ENCODE assay signal across 1 cellular context in genomic region chr12:121399391-121400331, GRCh38.
TF ChIP-seq lines count a peak whose summit lies in the region.

A gene with protein sequence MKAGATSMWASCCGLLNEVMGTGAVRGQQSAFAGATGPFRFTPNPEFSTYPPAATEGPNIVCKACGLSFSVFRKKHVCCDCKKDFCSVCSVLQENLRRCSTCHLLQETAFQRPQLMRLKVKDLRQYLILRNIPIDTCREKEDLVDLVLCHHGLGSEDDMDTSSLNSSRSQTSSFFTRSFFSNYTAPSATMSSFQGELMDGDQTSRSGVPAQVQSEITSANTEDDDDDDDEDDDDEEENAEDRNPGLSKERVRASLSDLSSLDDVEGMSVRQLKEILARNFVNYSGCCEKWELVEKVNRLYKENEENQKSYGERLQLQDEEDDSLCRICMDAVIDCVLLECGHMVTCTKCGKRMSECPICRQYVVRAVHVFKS (plus strand): TSS chr12:121400118. CDS start chr12:121400213, 95 bp downstream.

TF ChIP-seq in HepG2, 621 proteins besides CTCF, POLR2A, EP300 and RAD21 (continued from another document and continues in another):
- TF ChIP-seq, protein P1, sequence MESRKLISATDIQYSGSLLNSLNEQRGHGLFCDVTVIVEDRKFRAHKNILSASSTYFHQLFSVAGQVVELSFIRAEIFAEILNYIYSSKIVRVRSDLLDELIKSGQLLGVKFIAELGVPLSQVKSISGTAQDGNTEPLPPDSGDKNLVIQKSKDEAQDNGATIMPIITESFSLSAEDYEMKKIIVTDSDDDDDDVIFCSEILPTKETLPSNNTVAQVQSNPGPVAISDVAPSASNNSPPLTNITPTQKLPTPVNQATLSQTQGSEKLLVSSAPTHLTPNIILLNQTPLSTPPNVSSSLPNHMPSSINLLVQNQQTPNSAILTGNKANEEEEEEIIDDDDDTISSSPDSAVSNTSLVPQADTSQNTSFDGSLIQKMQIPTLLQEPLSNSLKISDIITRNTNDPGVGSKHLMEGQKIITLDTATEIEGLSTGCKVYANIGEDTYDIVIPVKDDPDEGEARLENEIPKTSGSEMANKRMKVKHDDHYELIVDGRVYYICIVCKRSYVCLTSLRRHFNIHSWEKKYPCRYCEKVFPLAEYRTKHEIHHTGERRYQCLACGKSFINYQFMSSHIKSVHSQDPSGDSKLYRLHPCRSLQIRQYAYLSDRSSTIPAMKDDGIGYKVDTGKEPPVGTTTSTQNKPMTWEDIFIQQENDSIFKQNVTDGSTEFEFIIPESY (CRISPR knock-in tag; IDR thresholded peaks at IDR 0.05) = no peak
- peak; percentile 85; the same call in 1 of the 2 replicates for TF ChIP-seq ZSCAN9 (CRISPR knock-in tag; IDR thresholded peaks at IDR 0.05; ENCODE audit: borderline replicate concordance)
- TF ChIP-seq ZFP62 (CRISPR knock-in tag; IDR thresholded peaks at IDR 0.05) = no peak
- TF ChIP-seq SCMH1 (CRISPR knock-in tag; IDR thresholded peaks at IDR 0.05; ENCODE audit: borderline replicate concordance) = no peak
- TF ChIP-seq CREM (IDR thresholded peaks at IDR 0.05) = peak; percentile 81
- no peak for TF ChIP-seq CREM (CRISPR knock-in tag; IDR thresholded peaks at IDR 0.05)
- no peak for TF ChIP-seq NCOA5 (CRISPR knock-in tag; IDR thresholded peaks at IDR 0.05)
- TF ChIP-seq NFE2 (CRISPR knock-in tag; IDR thresholded peaks at IDR 0.05) = no peak
- 0 out of 2 replicates have a peak, but pooled peaks have one; percentile 14 for TF ChIP-seq XBP1 (CRISPR knock-in tag; IDR thresholded peaks at IDR 0.05)
- TF ChIP-seq, protein P2, sequence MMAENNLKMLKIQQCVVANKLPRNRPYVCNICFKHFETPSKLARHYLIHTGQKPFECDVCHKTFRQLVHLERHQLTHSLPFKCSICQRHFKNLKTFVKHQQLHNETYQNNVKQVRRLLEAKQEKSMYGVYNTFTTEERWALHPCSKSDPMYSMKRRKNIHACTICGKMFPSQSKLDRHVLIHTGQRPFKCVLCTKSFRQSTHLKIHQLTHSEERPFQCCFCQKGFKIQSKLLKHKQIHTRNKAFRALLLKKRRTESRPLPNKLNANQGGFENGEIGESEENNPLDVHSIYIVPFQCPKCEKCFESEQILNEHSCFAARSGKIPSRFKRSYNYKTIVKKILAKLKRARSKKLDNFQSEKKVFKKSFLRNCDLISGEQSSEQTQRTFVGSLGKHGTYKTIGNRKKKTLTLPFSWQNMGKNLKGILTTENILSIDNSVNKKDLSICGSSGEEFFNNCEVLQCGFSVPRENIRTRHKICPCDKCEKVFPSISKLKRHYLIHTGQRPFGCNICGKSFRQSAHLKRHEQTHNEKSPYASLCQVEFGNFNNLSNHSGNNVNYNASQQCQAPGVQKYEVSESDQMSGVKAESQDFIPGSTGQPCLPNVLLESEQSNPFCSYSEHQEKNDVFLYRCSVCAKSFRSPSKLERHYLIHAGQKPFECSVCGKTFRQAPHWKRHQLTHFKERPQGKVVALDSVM (CRISPR knock-in tag; IDR thresholded peaks at IDR 0.05) = peak; percentile 39; the same call in 1 of the 2 replicates
- TF ChIP-seq ZNF557 (CRISPR knock-in tag; IDR thresholded peaks at IDR 0.05) = no peak
- TF ChIP-seq ZBTB14 (CRISPR knock-in tag; IDR thresholded peaks at IDR 0.05) = peak; percentile 50; the same call in 1 of the 2 replicates
- peak; percentile 84 for TF ChIP-seq ZNF574 (CRISPR knock-in tag; IDR thresholded peaks at IDR 0.05)
- no peak for TF ChIP-seq RFX3 (CRISPR knock-in tag; IDR thresholded peaks at IDR 0.05)
- no peak for TF ChIP-seq ZSCAN12 (CRISPR knock-in tag; IDR thresholded peaks at IDR 0.05)
- TF ChIP-seq ISL2 (CRISPR knock-in tag; IDR thresholded peaks at IDR 0.05) = 0 out of 2 replicates have a peak, but pooled peaks have one; percentile 12
- no peak for TF ChIP-seq SIN3B (IDR thresholded peaks at IDR 0.05; ENCODE audit: low read length)
- TF ChIP-seq ZNF33B (CRISPR knock-in tag; IDR thresholded peaks at IDR 0.05) = no peak; the same call in none of the 2 replicates
- peak; percentile 64; the same call in 1 of the 2 replicates for TF ChIP-seq ARID2 (CRISPR knock-in tag; IDR thresholded peaks at IDR 0.05; ENCODE audit: borderline replicate concordance)
- TF ChIP-seq, protein P3, sequence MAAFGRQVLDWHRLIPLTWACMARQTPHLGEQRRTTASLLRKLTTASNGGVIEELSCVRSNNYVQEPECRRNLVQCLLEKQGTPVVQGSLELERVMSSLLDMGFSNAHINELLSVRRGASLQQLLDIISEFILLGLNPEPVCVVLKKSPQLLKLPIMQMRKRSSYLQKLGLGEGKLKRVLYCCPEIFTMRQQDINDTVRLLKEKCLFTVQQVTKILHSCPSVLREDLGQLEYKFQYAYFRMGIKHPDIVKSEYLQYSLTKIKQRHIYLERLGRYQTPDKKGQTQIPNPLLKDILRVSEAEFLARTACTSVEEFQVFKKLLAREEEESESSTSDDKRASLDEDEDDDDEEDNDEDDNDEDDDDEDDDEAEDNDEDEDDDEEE (CRISPR knock-in tag; IDR thresholded peaks at IDR 0.05) = peak; percentile 97
- TF ChIP-seq GLMP (CRISPR knock-in tag; IDR thresholded peaks at IDR 0.05; ENCODE audit: borderline replicate concordance) = no peak
- TF ChIP-seq GZF1 (CRISPR knock-in tag; IDR thresholded peaks at IDR 0.05) = 0 out of 2 replicates have a peak, but pooled peaks have one; percentile 45
- TF ChIP-seq WIZ (CRISPR knock-in tag; IDR thresholded peaks at IDR 0.05) = no peak
- TF ChIP-seq PCBP1 (IDR thresholded peaks at IDR 0.05; ENCODE audit: borderline replicate concordance, low read depth, low read length) = peak; percentile 62; the same call in 1 of the 2 replicates
- no peak; the same call in 1 of the 2 replicates for TF ChIP-seq HOXD1 (CRISPR knock-in tag; IDR thresholded peaks at IDR 0.05)
- TF ChIP-seq GPBP1L1 (CRISPR knock-in tag; IDR thresholded peaks at IDR 0.05) = no peak
- TF ChIP-seq ZNF772 (CRISPR knock-in tag; IDR thresholded peaks at IDR 0.05) = no peak
- peak; percentile 88 for TF ChIP-seq ZFX (CRISPR knock-in tag; IDR thresholded peaks at IDR 0.05; ENCODE audit: low read depth)
- no peak for TF ChIP-seq ETS1 (CRISPR knock-in tag; IDR thresholded peaks at IDR 0.05)
- TF ChIP-seq, protein P4, sequence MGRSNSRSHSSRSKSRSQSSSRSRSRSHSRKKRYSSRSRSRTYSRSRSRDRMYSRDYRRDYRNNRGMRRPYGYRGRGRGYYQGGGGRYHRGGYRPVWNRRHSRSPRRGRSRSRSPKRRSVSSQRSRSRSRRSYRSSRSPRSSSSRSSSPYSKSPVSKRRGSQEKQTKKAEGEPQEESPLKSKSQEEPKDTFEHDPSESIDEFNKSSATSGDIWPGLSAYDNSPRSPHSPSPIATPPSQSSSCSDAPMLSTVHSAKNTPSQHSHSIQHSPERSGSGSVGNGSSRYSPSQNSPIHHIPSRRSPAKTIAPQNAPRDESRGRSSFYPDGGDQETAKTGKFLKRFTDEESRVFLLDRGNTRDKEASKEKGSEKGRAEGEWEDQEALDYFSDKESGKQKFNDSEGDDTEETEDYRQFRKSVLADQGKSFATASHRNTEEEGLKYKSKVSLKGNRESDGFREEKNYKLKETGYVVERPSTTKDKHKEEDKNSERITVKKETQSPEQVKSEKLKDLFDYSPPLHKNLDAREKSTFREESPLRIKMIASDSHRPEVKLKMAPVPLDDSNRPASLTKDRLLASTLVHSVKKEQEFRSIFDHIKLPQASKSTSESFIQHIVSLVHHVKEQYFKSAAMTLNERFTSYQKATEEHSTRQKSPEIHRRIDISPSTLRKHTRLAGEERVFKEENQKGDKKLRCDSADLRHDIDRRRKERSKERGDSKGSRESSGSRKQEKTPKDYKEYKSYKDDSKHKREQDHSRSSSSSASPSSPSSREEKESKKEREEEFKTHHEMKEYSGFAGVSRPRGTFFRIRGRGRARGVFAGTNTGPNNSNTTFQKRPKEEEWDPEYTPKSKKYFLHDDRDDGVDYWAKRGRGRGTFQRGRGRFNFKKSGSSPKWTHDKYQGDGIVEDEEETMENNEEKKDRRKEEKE (IDR thresholded peaks at IDR 0.05) = no peak
- peak; percentile 54 for TF ChIP-seq ZNF605 (CRISPR knock-in tag; IDR thresholded peaks at IDR 0.05)
- no peak for TF ChIP-seq ESRRA (CRISPR knock-in tag; IDR thresholded peaks at IDR 0.05; ENCODE audit: low read depth)
- TF ChIP-seq PHF8 (CRISPR knock-in tag; IDR thresholded peaks at IDR 0.05) = peak; percentile 87
- TF ChIP-seq, protein P5, sequence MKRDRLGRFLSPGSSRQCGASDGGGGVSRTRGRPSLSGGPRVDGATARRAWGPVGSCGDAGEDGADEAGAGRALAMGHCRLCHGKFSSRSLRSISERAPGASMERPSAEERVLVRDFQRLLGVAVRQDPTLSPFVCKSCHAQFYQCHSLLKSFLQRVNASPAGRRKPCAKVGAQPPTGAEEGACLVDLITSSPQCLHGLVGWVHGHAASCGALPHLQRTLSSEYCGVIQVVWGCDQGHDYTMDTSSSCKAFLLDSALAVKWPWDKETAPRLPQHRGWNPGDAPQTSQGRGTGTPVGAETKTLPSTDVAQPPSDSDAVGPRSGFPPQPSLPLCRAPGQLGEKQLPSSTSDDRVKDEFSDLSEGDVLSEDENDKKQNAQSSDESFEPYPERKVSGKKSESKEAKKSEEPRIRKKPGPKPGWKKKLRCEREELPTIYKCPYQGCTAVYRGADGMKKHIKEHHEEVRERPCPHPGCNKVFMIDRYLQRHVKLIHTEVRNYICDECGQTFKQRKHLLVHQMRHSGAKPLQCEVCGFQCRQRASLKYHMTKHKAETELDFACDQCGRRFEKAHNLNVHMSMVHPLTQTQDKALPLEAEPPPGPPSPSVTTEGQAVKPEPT (CRISPR knock-in tag; IDR thresholded peaks at IDR 0.05; ENCODE audit: low read depth) = peak; percentile 48; the same call in 1 of the 2 replicates
- no peak for TF ChIP-seq RNF219 (CRISPR knock-in tag; IDR thresholded peaks at IDR 0.05)
